ENCODE assay signal across 1 cellular context in the genomic region with DNA sequence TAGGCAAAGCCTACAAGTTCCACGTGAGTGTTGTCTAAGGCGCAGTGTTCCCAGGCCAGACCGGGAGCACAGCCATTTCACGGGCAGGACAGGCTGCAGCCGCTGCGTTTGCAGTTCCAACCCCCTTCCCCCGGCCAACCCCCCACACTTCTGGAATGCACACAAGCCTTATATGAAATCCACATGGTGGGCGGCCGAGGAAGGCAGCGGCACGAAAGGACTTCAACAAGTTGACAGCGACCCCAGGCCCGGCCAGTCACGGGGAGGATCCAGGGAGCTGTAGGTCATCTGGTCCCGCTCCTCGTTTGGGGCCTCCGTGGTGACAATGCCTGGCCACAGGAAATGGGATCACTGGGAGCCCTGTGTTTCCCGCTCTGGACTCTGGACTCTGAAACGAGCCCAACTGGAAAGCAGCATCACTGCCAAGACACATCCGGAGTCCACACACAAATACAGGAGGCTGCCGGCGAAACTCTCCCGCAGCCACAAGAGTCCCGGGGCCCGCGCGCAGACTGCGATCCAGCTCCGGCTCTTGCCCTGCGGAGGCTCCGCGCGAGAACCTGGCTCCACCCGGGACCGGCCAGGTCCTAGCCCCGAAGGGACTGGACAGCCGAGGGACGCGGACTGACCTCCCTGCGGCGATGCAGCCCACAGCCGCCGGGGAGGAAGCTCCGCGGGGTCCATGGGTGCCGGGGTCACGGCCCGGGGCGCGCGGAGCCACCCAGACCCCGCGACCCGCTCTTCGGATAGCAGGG.
TF ChIP-seq lines count a peak whose summit lies in the region.

No MANE protein-coding gene starts in this region.

TF ChIP-seq in HEK293, 187 proteins besides CTCF, POLR2A, EP300 and RAD21 (continued from another document and continues in another):
- TF ChIP-seq ZNF335 (tag by site-specific recombination; conservative IDR thresholded peaks at IDR 0.05): peak; percentile 42; the same call in 1 of the 2 replicates
- TF ChIP-seq ZNF785 (tag by site-specific recombination; IDR thresholded peaks at IDR 0.05): 0 out of 2 replicates have a peak, but pooled peaks have one; percentile 46
- peak; percentile 90 for TF ChIP-seq ZFP37 (tag by site-specific recombination; IDR thresholded peaks at IDR 0.05)
- TF ChIP-seq, protein P1, sequence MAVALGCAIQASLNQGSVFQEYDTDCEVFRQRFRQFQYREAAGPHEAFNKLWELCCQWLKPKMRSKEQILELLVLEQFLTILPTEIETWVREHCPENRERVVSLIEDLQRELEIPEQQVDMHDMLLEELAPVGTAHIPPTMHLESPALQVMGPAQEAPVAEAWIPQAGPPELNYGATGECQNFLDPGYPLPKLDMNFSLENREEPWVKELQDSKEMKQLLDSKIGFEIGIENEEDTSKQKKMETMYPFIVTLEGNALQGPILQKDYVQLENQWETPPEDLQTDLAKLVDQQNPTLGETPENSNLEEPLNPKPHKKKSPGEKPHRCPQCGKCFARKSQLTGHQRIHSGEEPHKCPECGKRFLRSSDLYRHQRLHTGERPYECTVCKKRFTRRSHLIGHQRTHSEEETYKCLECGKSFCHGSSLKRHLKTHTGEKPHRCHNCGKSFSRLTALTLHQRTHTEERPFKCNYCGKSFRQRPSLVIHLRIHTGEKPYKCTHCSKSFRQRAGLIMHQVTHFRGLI (tag by site-specific recombination; IDR thresholded peaks at IDR 0.05): peak; percentile 92
- TF ChIP-seq ZBTB7A (tag by site-specific recombination; IDR thresholded peaks at IDR 0.05; ENCODE audit: low read depth): 0 out of 2 replicates have a peak, but pooled peaks have one; percentile 15
- no peak for TF ChIP-seq WT1 (tag by site-specific recombination; IDR thresholded peaks at IDR 0.05)
- TF ChIP-seq ZNF76 (tag by site-specific recombination; IDR thresholded peaks at IDR 0.05; ENCODE audit: borderline replicate concordance, low read depth): peak; percentile 82
- TF ChIP-seq, protein P2, sequence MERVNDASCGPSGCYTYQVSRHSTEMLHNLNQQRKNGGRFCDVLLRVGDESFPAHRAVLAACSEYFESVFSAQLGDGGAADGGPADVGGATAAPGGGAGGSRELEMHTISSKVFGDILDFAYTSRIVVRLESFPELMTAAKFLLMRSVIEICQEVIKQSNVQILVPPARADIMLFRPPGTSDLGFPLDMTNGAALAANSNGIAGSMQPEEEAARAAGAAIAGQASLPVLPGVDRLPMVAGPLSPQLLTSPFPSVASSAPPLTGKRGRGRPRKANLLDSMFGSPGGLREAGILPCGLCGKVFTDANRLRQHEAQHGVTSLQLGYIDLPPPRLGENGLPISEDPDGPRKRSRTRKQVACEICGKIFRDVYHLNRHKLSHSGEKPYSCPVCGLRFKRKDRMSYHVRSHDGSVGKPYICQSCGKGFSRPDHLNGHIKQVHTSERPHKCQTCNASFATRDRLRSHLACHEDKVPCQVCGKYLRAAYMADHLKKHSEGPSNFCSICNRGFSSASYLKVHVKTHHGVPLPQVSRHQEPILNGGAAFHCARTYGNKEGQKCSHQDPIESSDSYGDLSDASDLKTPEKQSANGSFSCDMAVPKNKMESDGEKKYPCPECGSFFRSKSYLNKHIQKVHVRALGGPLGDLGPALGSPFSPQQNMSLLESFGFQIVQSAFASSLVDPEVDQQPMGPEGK (tag by site-specific recombination; IDR thresholded peaks at IDR 0.05): peak; percentile 61
- TF ChIP-seq, protein P3, sequence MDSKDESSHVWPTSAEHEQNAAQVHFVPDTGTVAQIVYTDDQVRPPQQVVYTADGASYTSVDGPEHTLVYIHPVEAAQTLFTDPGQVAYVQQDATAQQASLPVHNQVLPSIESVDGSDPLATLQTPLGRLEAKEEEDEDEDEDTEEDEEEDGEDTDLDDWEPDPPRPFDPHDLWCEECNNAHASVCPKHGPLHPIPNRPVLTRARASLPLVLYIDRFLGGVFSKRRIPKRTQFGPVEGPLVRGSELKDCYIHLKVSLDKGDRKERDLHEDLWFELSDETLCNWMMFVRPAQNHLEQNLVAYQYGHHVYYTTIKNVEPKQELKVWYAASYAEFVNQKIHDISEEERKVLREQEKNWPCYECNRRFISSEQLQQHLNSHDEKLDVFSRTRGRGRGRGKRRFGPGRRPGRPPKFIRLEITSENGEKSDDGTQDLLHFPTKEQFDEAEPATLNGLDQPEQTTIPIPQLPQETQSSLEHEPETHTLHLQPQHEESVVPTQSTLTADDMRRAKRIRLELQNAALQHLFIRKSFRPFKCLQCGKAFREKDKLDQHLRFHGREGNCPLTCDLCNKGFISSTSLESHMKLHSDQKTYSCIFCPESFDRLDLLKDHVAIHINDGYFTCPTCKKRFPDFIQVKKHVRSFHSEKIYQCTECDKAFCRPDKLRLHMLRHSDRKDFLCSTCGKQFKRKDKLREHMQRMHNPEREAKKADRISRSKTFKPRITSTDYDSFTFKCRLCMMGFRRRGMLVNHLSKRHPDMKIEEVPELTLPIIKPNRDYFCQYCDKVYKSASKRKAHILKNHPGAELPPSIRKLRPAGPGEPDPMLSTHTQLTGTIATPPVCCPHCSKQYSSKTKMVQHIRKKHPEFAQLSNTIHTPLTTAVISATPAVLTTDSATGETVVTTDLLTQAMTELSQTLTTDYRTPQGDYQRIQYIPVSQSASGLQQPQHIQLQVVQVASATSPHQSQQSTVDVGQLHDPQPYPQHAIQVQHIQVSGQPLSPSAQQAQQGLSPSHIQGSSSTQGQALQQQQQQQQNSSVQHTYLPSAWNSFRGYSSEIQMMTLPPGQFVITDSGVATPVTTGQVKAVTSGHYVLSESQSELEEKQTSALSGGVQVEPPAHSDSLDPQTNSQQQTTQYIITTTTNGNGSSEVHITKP (tag by site-specific recombination; IDR thresholded peaks at IDR 0.05): peak; percentile 97
- 0 out of 2 replicates have a peak, but pooled peaks have one; percentile 22 for TF ChIP-seq ZNF501 (tag by site-specific recombination; IDR thresholded peaks at IDR 0.05)
- peak; percentile 91 for TF ChIP-seq GLIS2 (tag by site-specific recombination; IDR thresholded peaks at IDR 0.05)
- no peak for TF ChIP-seq ZNF529 (tag by site-specific recombination; IDR thresholded peaks at IDR 0.05; ENCODE audit: insufficient replicate concordance)
- TF ChIP-seq ZNF157 (tag by site-specific recombination; IDR thresholded peaks at IDR 0.05): no peak
- TF ChIP-seq ZNF660 (tag by site-specific recombination; IDR thresholded peaks at IDR 0.05): peak; percentile 64; the same call in 1 of the 2 replicates
- TF ChIP-seq KLF17 (tag by site-specific recombination; IDR thresholded peaks at IDR 0.05): peak; percentile 54
- TF ChIP-seq SP7 (tag by site-specific recombination; IDR thresholded peaks at IDR 0.05): peak; percentile 41; the same call in 1 of the 2 replicates
- no peak for TF ChIP-seq ZNF621 (tag by site-specific recombination; IDR thresholded peaks at IDR 0.05)
- TF ChIP-seq GLIS1 (tag by site-specific recombination; IDR thresholded peaks at IDR 0.05): peak; percentile 23; the same call in 1 of the 2 replicates
- TF ChIP-seq ZNF211 (tag by site-specific recombination; IDR thresholded peaks at IDR 0.05; ENCODE audit: low read depth): no peak
- peak; percentile 65; the same call in 1 of the 2 replicates for TF ChIP-seq SCRT1 (tag by site-specific recombination; IDR thresholded peaks at IDR 0.05; ENCODE audit: borderline replicate concordance)
- TF ChIP-seq SCRT2 (tag by site-specific recombination; IDR thresholded peaks at IDR 0.05): peak; percentile 98
- TF ChIP-seq, protein P4, sequence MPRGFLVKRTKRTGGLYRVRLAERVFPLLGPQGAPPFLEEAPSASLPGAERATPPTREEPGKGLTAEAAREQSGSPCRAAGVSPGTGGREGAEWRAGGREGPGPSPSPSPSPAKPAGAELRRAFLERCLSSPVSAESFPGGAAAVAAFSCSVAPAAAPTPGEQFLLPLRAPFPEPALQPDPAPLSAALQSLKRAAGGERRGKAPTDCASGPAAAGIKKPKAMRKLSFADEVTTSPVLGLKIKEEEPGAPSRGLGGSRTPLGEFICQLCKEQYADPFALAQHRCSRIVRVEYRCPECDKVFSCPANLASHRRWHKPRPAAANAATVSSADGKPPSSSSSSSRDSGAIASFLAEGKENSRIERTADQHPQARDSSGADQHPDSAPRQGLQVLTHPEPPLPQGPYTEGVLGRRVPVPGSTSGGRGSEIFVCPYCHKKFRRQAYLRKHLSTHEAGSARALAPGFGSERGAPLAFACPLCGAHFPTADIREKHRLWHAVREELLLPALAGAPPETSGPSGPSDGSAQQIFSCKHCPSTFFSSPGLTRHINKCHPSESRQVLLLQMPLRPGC (tag by site-specific recombination; IDR thresholded peaks at IDR 0.05): no peak
- TF ChIP-seq REST (tag by site-specific recombination; IDR thresholded peaks at IDR 0.05): peak; percentile 57; the same call in 1 of the 2 replicates
- TF ChIP-seq, protein P5, sequence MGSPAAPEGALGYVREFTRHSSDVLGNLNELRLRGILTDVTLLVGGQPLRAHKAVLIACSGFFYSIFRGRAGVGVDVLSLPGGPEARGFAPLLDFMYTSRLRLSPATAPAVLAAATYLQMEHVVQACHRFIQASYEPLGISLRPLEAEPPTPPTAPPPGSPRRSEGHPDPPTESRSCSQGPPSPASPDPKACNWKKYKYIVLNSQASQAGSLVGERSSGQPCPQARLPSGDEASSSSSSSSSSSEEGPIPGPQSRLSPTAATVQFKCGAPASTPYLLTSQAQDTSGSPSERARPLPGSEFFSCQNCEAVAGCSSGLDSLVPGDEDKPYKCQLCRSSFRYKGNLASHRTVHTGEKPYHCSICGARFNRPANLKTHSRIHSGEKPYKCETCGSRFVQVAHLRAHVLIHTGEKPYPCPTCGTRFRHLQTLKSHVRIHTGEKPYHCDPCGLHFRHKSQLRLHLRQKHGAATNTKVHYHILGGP (tag by site-specific recombination; IDR thresholded peaks at IDR 0.05): no peak
- no peak for TF ChIP-seq ZSCAN23 (tag by site-specific recombination; IDR thresholded peaks at IDR 0.05)
- peak; percentile 95 for TF ChIP-seq ZNF600 (tag by site-specific recombination; IDR thresholded peaks at IDR 0.05)
- peak; percentile 93 for TF ChIP-seq ZBTB17 (tag by site-specific recombination; IDR thresholded peaks at IDR 0.05)
- no peak for TF ChIP-seq ZNF521 (tag by site-specific recombination; IDR thresholded peaks at IDR 0.05)
- TF ChIP-seq ZBTB20 (tag by site-specific recombination; IDR thresholded peaks at IDR 0.05): peak; percentile 96
- no peak for TF ChIP-seq KLF1 (tag by site-specific recombination; IDR thresholded peaks at IDR 0.05)
- TF ChIP-seq KLF16 (tag by site-specific recombination; IDR thresholded peaks at IDR 0.05): peak; percentile 45; the same call in 1 of the 2 replicates
- TF ChIP-seq ZNF24 (tag by site-specific recombination; IDR thresholded peaks at IDR 0.05): peak; percentile 61
- TF ChIP-seq, protein P6, sequence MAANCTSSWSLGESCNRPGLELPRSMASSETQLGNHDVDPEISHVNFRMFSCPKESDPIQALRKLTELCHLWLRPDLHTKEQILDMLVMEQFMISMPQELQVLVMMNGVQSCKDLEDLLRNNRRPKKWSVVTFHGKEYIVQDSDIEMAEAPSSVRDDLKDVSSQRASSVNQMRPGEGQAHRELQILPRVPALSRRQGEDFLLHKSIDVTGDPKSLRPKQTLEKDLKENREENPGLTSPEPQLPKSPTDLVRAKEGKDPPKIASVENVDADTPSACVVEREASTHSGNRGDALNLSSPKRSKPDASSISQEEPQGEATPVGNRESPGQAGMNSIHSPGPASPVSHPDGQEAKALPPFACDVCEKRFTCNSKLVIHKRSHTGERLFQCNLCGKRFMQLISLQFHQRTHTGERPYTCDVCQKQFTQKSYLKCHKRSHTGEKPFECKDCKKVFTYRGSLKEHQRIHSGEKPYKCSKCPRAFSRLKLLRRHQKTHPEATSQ (tag by site-specific recombination; IDR thresholded peaks at IDR 0.05): 0 out of 2 replicates have a peak, but pooled peaks have one; percentile 36
- TF ChIP-seq ZNF843 (tag by site-specific recombination; IDR thresholded peaks at IDR 0.05): 0 out of 2 replicates have a peak, but pooled peaks have one; percentile 11
- TF ChIP-seq, protein P7, sequence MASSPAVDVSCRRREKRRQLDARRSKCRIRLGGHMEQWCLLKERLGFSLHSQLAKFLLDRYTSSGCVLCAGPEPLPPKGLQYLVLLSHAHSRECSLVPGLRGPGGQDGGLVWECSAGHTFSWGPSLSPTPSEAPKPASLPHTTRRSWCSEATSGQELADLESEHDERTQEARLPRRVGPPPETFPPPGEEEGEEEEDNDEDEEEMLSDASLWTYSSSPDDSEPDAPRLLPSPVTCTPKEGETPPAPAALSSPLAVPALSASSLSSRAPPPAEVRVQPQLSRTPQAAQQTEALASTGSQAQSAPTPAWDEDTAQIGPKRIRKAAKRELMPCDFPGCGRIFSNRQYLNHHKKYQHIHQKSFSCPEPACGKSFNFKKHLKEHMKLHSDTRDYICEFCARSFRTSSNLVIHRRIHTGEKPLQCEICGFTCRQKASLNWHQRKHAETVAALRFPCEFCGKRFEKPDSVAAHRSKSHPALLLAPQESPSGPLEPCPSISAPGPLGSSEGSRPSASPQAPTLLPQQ (tag by site-specific recombination; IDR thresholded peaks at IDR 0.05): peak; percentile 54; the same call in 1 of the 2 replicates
